6 cellular contexts compared by ENCODE assay signal in the genomic region with DNA sequence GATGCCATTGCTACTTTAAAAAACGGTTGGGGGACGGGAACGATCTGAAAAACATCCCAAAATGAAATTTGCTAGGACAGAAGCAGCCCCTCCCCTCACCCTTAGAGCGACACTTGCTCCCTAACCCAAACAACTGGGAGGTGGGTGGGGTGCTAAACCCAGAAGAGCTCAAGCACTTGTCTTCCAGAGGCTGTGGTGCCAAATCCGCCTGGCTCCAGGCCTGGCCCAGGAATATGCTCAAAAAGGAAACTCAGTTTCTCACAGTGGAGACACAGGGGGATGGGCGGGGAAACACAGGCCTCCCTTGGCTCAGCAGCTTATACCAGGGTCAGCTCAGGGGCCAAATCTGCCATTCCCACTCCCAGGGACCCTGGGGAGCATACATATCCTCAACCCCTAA. TPM values are rescaled to one million over a fixed set of nuclear protein-coding genes. Genes with fewer than 3 reads are reported as not detected.
DNase-seq lines count a peak whose midpoint lies in the region; TF ChIP-seq lines count a peak whose summit lies in the region.

No MANE protein-coding gene starts in this region.

- WGBS in stomach, 5 donors: 7 to 18% (median 12%) methylated on average over 6 of the region's 6 CpGs

- H3K4me3 ChIP-seq in fibroblast of villous mesenchyme (ENCODE audit: low read depth, low read length): peak overlapping the region; percentile 69
- H3K4me3 ChIP-seq in stomach: peak overlapping the region; percentile 57 to 61 (median 59)

- H3K27ac ChIP-seq in stomach: peak overlapping the region; percentile 81 to 86 (median 85)

- H3K9me3 ChIP-seq in stomach: no peaks in the 10 kb centered on the region

- TF ChIP-seq POLR2A in stomach (IDR thresholded peaks at IDR 0.05): no peak

- TF ChIP-seq CTCF in fibroblast of villous mesenchyme (IDR thresholded peaks at IDR 0.05; ENCODE audit: insufficient read depth, low read depth, low read length) (no peak), stomach (IDR thresholded peaks at IDR 0.05) (no peak)

- intact Hi-C loops in stomach (cut with DNase I; ENCODE audit: low total_unique reads): no loop called here

- H3K4me1 ChIP-seq in stomach: peaks cover 60 to 93% (median 84%) of the 10 kb centered on the region in 4 donors

- peaks cover 12 to 25% (median 23%) of the 10 kb centered on the region in 4 donors for H3K36me3 ChIP-seq in stomach

- no peak for TF ChIP-seq EP300 in stomach (IDR thresholded peaks at IDR 0.05)

- peak; percentile 77 for DNase-seq in DMS 273 (lab: John Stamatoyannopoulos, UW; ENCODE audit: unreplicated experiment)
- DNase-seq in DMS 273 treated with DMSO at 0.1 percent for 48 hours (lab: John Stamatoyannopoulos, UW): no peak
- no peak for DNase-seq in fibroblast of villous mesenchyme (ENCODE audit: low read depth)
- no peak for DNase-seq in stomach
- no peak for DNase-seq in 8988T
- DNase-seq in NCI-H2107 treated with DMSO at 0.1 percent for 48 hours (lab: John Stamatoyannopoulos, UW; ENCODE audit: unreplicated experiment): no peak

- H3K27me3 ChIP-seq in stomach: no peaks in the 10 kb centered on the region

RNA-seq across cellular contexts. Expression of a gene that starts 0.7 kb away (rescaled TPM):
- 52.2 and 54.1 TPM in 2 replicates for total RNA-seq in fibroblast of villous mesenchyme
- total RNA-seq in stomach: 100 to 1,000 TPM in 1 of 5 donors, 10 to 100 TPM in 4; 66.5 to 123 (median 81.1) TPM
- polyA plus RNA-seq in stomach: 10 to 100 TPM; 19.7 to 59.0 (median 33.4) TPM

RNA-seq across cellular contexts. Expression of a gene that starts 5.0 kb away (rescaled TPM):
- 26.7 and 28.9 TPM in 2 replicates for total RNA-seq in fibroblast of villous mesenchyme
- 10 to 100 TPM in 4 of 5 donors, 1 to 10 TPM in 1; 8.1 to 75.3 (median 36.2) TPM for total RNA-seq in stomach
- polyA plus RNA-seq in stomach: 10 to 100 TPM; 12.2 to 19.8 (median 16.1) TPM

RNA-seq across cellular contexts. Expression of a gene that starts 14.0 kb away (rescaled TPM):
- total RNA-seq in fibroblast of villous mesenchyme: 255 and 330 TPM in 2 replicates
- 10 to 100 TPM; 23.2 to 81.1 (median 59.6) TPM for total RNA-seq in stomach
- 10 to 100 TPM; 43.7 to 58.8 (median 56.1) TPM for polyA plus RNA-seq in stomach

RNA-seq across cellular contexts. Expression of a gene that starts 17.9 kb away (rescaled TPM):
- total RNA-seq in fibroblast of villous mesenchyme (57.7 and 68.2 TPM in 2 replicates), stomach (10 to 100 TPM in 2 of 5 donors, 1 to 10 TPM in 3; 4.7 to 36.1 (median 5.2) TPM)
- 10 to 100 TPM; 40.9 to 73.3 (median 63.9) TPM for polyA plus RNA-seq in stomach

RNA-seq across cellular contexts. Expression of a gene that starts 20.0 kb away (rescaled TPM):
- 6.4 and 8.2 TPM in 2 replicates for total RNA-seq in fibroblast of villous mesenchyme
- 10 to 100 TPM; 10.1 to 47.3 (median 36.8) TPM for total RNA-seq in stomach
- polyA plus RNA-seq in stomach: 10 to 100 TPM; 37.4 to 57.1 (median 45.2) TPM
